ENCODE assay signal across 18 cellular contexts in genomic region chr5:178143901-178144300, GRCh38. TPM values are rescaled to one million over a fixed set of nuclear protein-coding genes. Genes with fewer than 3 reads are reported as not detected.
A peak's percentile ranks its signal among the peaks of the same experiment; 100 is the strongest.
DNase-seq lines count a peak whose midpoint lies in the region; ATAC-seq and TF ChIP-seq lines count a peak whose summit lies in the region.
"Had no signal": no experiment of that assay in that cellular context is flagged by ENCODE, and none has a peak within 500 bp of the region (broad histone marks: within the 10 kb centered on the region; RNA-seq: fewer than 3 reads in every experiment).

No MANE protein-coding gene starts in this region.

- ATAC-seq in T-cell (replicated peaks in 1 of 4) (no peak), HG02763 (IDR thresholded peaks at IDR 0.05; ENCODE audit: unreplicated experiment) (no peak)
- ATAC-seq: stimulated activated naive B cell treated with anti-CD40 and anti-IgM and Interleukin-4, amounts not matched to agents 10 μg/mL and 1 μg/mL and 100 μg/mL, for 72 hours had no signal

- peaks cover 36% of the 10 kb centered on the region for H3K36me3 Mint-ChIP-seq in T-cell

- no peaks in the 10 kb centered on the region for H3K27me3 Mint-ChIP-seq in T-cell
- H3K27me3 Mint-ChIP-seq: activated CD4-positive, alpha-beta memory T cell treated with anti-CD3 and anti-CD28 coated beads, Interleukin-2, amount 10 ng/mL, durations not matched to agents 7 days and 5 days; stimulated activated naive B cell treated with anti-CD40 and anti-IgM and Interleukin-4, amounts not matched to agents 10 μg/mL and 1 μg/mL and 100 μg/mL, for 72 hours had no signal

- peaks cover 2 to 9% (median 5%) of the 10 kb centered on the region in 3 donors for H3K4me1 Mint-ChIP-seq in T-cell

- TF ChIP-seq CTCF in fibroblast of pulmonary artery (IDR thresholded peaks at IDR 0.05; ENCODE audit: low read length, missing control alignments) = no peak

- DNase-seq in AG08396 (ENCODE audit: low spot score) (peak; percentile 51), NCI-H1694 (lab: John Stamatoyannopoulos, UW) (peak; percentile 80), fibroblast of pulmonary artery (ENCODE audit: low read depth) (peak; percentile 43), midbrain (lab: John Stamatoyannopoulos, UW) (peak; percentile 3), GOT3 (lab: John Stamatoyannopoulos, UW) (no peak), T-cell (no peak), HT-29 (ENCODE audit: low spot score) (no peak)
- DNase-seq: activated CD4-positive, alpha-beta memory T cell treated with anti-CD3 and anti-CD28 coated beads, Interleukin-2, amount 10 ng/mL, durations not matched to agents 7 days and 5 days; DMS153; erythroblast; GM23248; NCI-H2227 treated with DMSO at 0.1 percent for 48 hours; stimulated activated naive B cell treated with anti-CD40 and anti-IgM and Interleukin-4, amounts not matched to agents 10 μg/mL and 1 μg/mL and 100 μg/mL, for 72 hours had no signal

- CTCF ChIA-PET in T-cell (lab: Charles Lee) = interaction anchor here (0.6 to 2.1 kb wide), 8 partner anchors 15 to 92 kb away, joined by 3 to 8 read pairs (median 4); no protein-coding TSS in a partner anchor

- H3K27ac Mint-ChIP-seq in T-cell = no peak overlapping the region
- H3K27ac Mint-ChIP-seq: activated CD4-positive, alpha-beta memory T cell treated with anti-CD3 and anti-CD28 coated beads, Interleukin-2, amount 10 ng/mL, durations not matched to agents 7 days and 5 days; stimulated activated naive B cell treated with anti-CD40 and anti-IgM and Interleukin-4, amounts not matched to agents 10 μg/mL and 1 μg/mL and 100 μg/mL, for 72 hours had no signal

- POLR2A ChIA-PET in T-cell (lab: Charles Lee) = no interaction called here

- H3K4me3 ChIP-seq in fibroblast of pulmonary artery (replicated peaks; ENCODE audit: low read depth, low read length) = no peak overlapping the region
- H3K4me3 ChIP-seq: GM23248, SK-N-MC, skin epidermis, uterus had no signal

- H3K4me3 Mint-ChIP-seq in T-cell = no peak overlapping the region
- H3K4me3 Mint-ChIP-seq: activated CD4-positive, alpha-beta memory T cell treated with anti-CD3 and anti-CD28 coated beads, Interleukin-2, amount 10 ng/mL, durations not matched to agents 7 days and 5 days; stimulated activated naive B cell treated with anti-CD40 and anti-IgM and Interleukin-4, amounts not matched to agents 10 μg/mL and 1 μg/mL and 100 μg/mL, for 72 hours had no signal

- no peaks in the 10 kb centered on the region for H3K9me3 Mint-ChIP-seq in T-cell
- H3K9me3 Mint-ChIP-seq: activated CD4-positive, alpha-beta memory T cell treated with anti-CD3 and anti-CD28 coated beads, Interleukin-2, amount 10 ng/mL, durations not matched to agents 7 days and 5 days; stimulated activated naive B cell treated with anti-CD40 and anti-IgM and Interleukin-4, amounts not matched to agents 10 μg/mL and 1 μg/mL and 100 μg/mL, for 72 hours had no signal

RNA-seq across cellular contexts. Expression of gene NHP2, which starts 9.8 kb away (rescaled TPM):
- 10 to 100 TPM; 61.2 to 95.6 (median 91.2) TPM for total RNA-seq in T-cell
- total RNA-seq in HT-29 (2014; rRNA removed; shearing (Covaris generic)) = 413 and 485 TPM in 2 replicates

RNA-seq across cellular contexts. Expression of gene RMND5B, which starts 13.1 kb away (rescaled TPM):
- 10 to 100 TPM; 22.4 to 40.9 (median 34.7) TPM for total RNA-seq in T-cell
- total RNA-seq in HT-29 (2014; rRNA removed; shearing (Covaris generic)) = 42.0 and 50.0 TPM in 2 replicates

RNA-seq across cellular contexts. Expression of gene N4BP3, which starts 30.6 kb away (rescaled TPM):
- 1 to 10 TPM; 4.0 to 8.1 (median 6.9) TPM for total RNA-seq in T-cell
- total RNA-seq in HT-29 (2014; rRNA removed; shearing (Covaris generic)) = 0.39 and 0.81 TPM in 2 replicates

RNA-seq across cellular contexts. Expression of gene GMCL2, which starts 43.3 kb away (rescaled TPM):
- total RNA-seq in T-cell = not detected
- not detected in 2 replicates for total RNA-seq in HT-29 (2014; rRNA removed; shearing (Covaris generic))
- total RNA-seq: activated CD4-positive, alpha-beta memory T cell treated with anti-CD3 and anti-CD28 coated beads, Interleukin-2, amount 10 ng/mL, durations not matched to agents 7 days and 5 days; aorta; GM23248; uterus had no signal

Comparison
In these comparisons a context has a peak if more than half of its experiments do, and no peak if none do; other contexts are left out.
1. DNase-seq: peak in AG08396 (single experiment), NCI-H1694 (single experiment), fibroblast of pulmonary artery (single experiment) and midbrain (single experiment); none in GOT3 (single experiment), T-cell (0 of 34) and HT-29 (single experiment).